ENCODE assay signal across 21 cellular contexts in the genomic region with DNA sequence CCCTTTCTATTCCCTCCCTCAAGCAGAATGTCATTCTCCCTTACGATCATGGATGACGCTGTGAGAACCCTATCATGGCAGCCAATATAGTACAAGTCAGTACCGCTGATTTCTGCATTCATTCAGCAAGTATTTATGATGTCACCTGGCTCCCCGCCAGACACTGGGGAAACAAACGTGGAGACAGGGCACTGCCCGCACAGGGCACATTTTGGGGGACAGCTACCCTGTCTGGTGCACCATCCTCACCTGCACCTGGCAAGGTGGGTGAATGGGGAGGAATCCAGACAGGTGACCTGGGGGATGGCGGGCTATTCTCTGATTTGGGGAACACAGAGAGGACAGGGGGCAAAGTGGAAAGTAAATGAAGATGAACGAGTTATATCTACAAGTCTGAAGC. TPM values are rescaled to one million over a fixed set of nuclear protein-coding genes. Genes with fewer than 3 reads are reported as not detected.
DNase-seq lines count a peak whose midpoint lies in the region; ATAC-seq and TF ChIP-seq lines count a peak whose summit lies in the region.
"Had no signal": no experiment of that assay in that cellular context is flagged by ENCODE, and none has a peak within 500 bp of the region (broad histone marks: within the 10 kb centered on the region; RNA-seq: fewer than 3 reads in every experiment).

No MANE protein-coding gene starts in this region.

- POLR2A ChIA-PET in activated CD8-positive, alpha-beta T cell treated with anti-CD3 and anti-CD28 coated beads, Interleukin-2, amount 10 ng/mL, durations not matched to agents 7 days and 5 days (lab: Charles Lee) = interaction anchor here (0.9 to 2.4 kb wide), 4 partner anchors 12 to 35 kb away, joined by 3 to 5 read pairs (median 4); no protein-coding TSS in a partner anchor
- POLR2A ChIA-PET in activated CD8-positive, alpha-beta T cell treated with anti-CD3 and anti-CD28 coated beads for 36 hours (lab: Charles Lee) = interaction anchor here (0.8 to 1.2 kb wide), 2 partner anchors 8 to 12 kb away, joined by 3 read pairs; no protein-coding TSS in a partner anchor

- H3K4me3 Mint-ChIP-seq in activated CD8-positive, alpha-beta T cell treated with anti-CD3 and anti-CD28 coated beads, Interleukin-2, amount 10 ng/mL, durations not matched to agents 7 days and 5 days = no peak overlapping the region
- H3K4me3 Mint-ChIP-seq in activated CD8-positive, alpha-beta T cell treated with anti-CD3 and anti-CD28 coated beads for 36 hours = no peak overlapping the region
- no peak overlapping the region for H3K4me3 Mint-ChIP-seq in central memory CD8-positive, alpha-beta T cell
- no peak overlapping the region for H3K4me3 Mint-ChIP-seq in neural crest cell
- H3K4me3 Mint-ChIP-seq: activated T-cell treated with anti-CD3 and anti-CD28 coated beads, Interleukin-2, amount 50 U/mL, for 72 hours; CD14-positive monocyte; memory B cell had no signal

- peak; percentile 20 for DNase-seq in activated CD8-positive, alpha-beta T cell treated with anti-CD3 and anti-CD28 coated beads, Interleukin-2, amount 10 ng/mL, durations not matched to agents 7 days and 5 days
- no peak for DNase-seq in activated CD8-positive, alpha-beta T cell treated with anti-CD3 and anti-CD28 coated beads for 36 hours
- DNase-seq in MG63 (peak; percentile 14), neural crest cell (ENCODE audit: low read depth, low spot score) (no peak), hepatocyte (ENCODE audit: low spot score) (no peak)
- DNase-seq in central memory CD8-positive, alpha-beta T cell (ENCODE audit: low spot score in 2 of 2) = no peak
- DNase-seq: activated CD4-positive, alpha-beta T cell treated with anti-CD3 and anti-CD28 coated beads, Interleukin-2, amount 50 U/mL, for 4 hours; activated T-cell treated with anti-CD3 and anti-CD28 coated beads, Interleukin-2, amount 50 U/mL, for 72 hours; DMS153; gastrocnemius medialis; IMR-90; NCI-H69; pancreas; right lobe of liver; Right ventricle myocardium superior; stimulated activated CD4-positive, alpha-beta T cell treated with anti-CD3 and anti-CD28 coated beads, Interleukin-15, amount 100 ng/mL, for 24 hours had no signal

- H3K9me2 ChIP-seq in hepatocyte (replicated peaks; ENCODE audit: insufficient read depth) = no peaks in the 10 kb centered on the region

- ATAC-seq in activated CD8-positive, alpha-beta T cell treated with anti-CD3 and anti-CD28 coated beads, Interleukin-2, amount 10 ng/mL, durations not matched to agents 7 days and 5 days = no peak
- ATAC-seq in activated CD8-positive, alpha-beta T cell treated with anti-CD3 and anti-CD28 coated beads for 36 hours = no peak
- ATAC-seq in central memory CD8-positive, alpha-beta T cell (replicated peaks; ENCODE audit: extremely low read depth, poor library complexity, severe bottlenecking) = no peak
- ATAC-seq in gastroesophageal sphincter = no peak
- no peak for ATAC-seq in GM21786 (IDR thresholded peaks at IDR 0.05; ENCODE audit: unreplicated experiment)
- ATAC-seq: activated T-cell treated with anti-CD3 and anti-CD28 coated beads, Interleukin-2, amount 50 U/mL, for 72 hours; gastrocnemius medialis; pancreas; right lobe of liver had no signal

- no peak overlapping the region for H2AFZ ChIP-seq in hepatocyte

- CTCF ChIA-PET in activated CD8-positive, alpha-beta T cell treated with anti-CD3 and anti-CD28 coated beads, Interleukin-2, amount 10 ng/mL, durations not matched to agents 7 days and 5 days (lab: Charles Lee) = interaction anchor here (1.5 kb wide), 1 partner anchor 28 kb away, joined by 4 read pairs; no protein-coding TSS in a partner anchor
- CTCF ChIA-PET in activated CD8-positive, alpha-beta T cell treated with anti-CD3 and anti-CD28 coated beads for 36 hours (lab: Charles Lee) = interaction anchor here (0.9 kb wide), 1 partner anchor 51 kb away, joined by 3 read pairs; no protein-coding TSS in a partner anchor

- intact Hi-C loops in activated CD8-positive, alpha-beta T cell treated with anti-CD3 and anti-CD28 coated beads for 36 hours (cut with micrococcal nuclease) = no loop called here

- no peak overlapping the region for H3K27ac ChIP-seq in hepatocyte
- no peak overlapping the region for H3K27ac ChIP-seq in gastroesophageal sphincter
- H3K27ac ChIP-seq: gastrocnemius medialis, pancreas, right lobe of liver, suprapubic skin had no signal

- H3K27me3 Mint-ChIP-seq in activated CD8-positive, alpha-beta T cell treated with anti-CD3 and anti-CD28 coated beads, Interleukin-2, amount 10 ng/mL, durations not matched to agents 7 days and 5 days (ENCODE audit: low read depth) = no peaks in the 10 kb centered on the region
- no peaks in the 10 kb centered on the region for H3K27me3 Mint-ChIP-seq in activated CD8-positive, alpha-beta T cell treated with anti-CD3 and anti-CD28 coated beads for 36 hours
- H3K27me3 Mint-ChIP-seq in central memory CD8-positive, alpha-beta T cell = no peaks in the 10 kb centered on the region
- no peaks in the 10 kb centered on the region for H3K27me3 Mint-ChIP-seq in neural crest cell (ENCODE audit: low read depth)
- H3K27me3 Mint-ChIP-seq: memory B cell had no signal

- TF ChIP-seq POLR2A in gastroesophageal sphincter (IDR thresholded peaks at IDR 0.05) = no peak

- no peak for TF ChIP-seq EP300 in gastroesophageal sphincter (IDR thresholded peaks at IDR 0.05)

- no peak for TF ChIP-seq CTCF in activated CD8-positive, alpha-beta T cell treated with anti-CD3 and anti-CD28 coated beads for 36 hours (IDR thresholded peaks at IDR 0.05)
- TF ChIP-seq CTCF in neural crest cell (conservative IDR thresholded peaks at IDR 0.05) = no peak
- no peak for TF ChIP-seq CTCF in hepatocyte (IDR thresholded peaks at IDR 0.05; ENCODE audit: poor library complexity)
- TF ChIP-seq CTCF in gastroesophageal sphincter (IDR thresholded peaks at IDR 0.05) = no peak

- H3K27me3 ChIP-seq in MG63 (no peaks in the 10 kb centered on the region), hepatocyte (no peaks in the 10 kb centered on the region), gastroesophageal sphincter (no peaks in the 10 kb centered on the region)
- H3K27me3 ChIP-seq: gastrocnemius medialis, pancreas, right lobe of liver, suprapubic skin had no signal

- H3K36me3 Mint-ChIP-seq in activated CD8-positive, alpha-beta T cell treated with anti-CD3 and anti-CD28 coated beads, Interleukin-2, amount 10 ng/mL, durations not matched to agents 7 days and 5 days (ENCODE audit: low read depth) = peaks cover 74% of the 10 kb centered on the region
- peaks cover 53% of the 10 kb centered on the region for H3K36me3 Mint-ChIP-seq in activated CD8-positive, alpha-beta T cell treated with anti-CD3 and anti-CD28 coated beads for 36 hours (ENCODE audit: low read depth)
- H3K36me3 Mint-ChIP-seq in central memory CD8-positive, alpha-beta T cell (ENCODE audit: insufficient read depth) = peaks cover 4% of the 10 kb centered on the region
- peaks cover 22% of the 10 kb centered on the region for H3K36me3 Mint-ChIP-seq in neural crest cell (ENCODE audit: low read depth)
- H3K36me3 Mint-ChIP-seq: memory B cell had no signal

- no peaks in the 10 kb centered on the region for H3K79me2 ChIP-seq in hepatocyte

- no peak overlapping the region for H3K4me3 ChIP-seq in MG63
- H3K4me3 ChIP-seq in hepatocyte = no peak overlapping the region
- no peak overlapping the region for H3K4me3 ChIP-seq in gastroesophageal sphincter
- H3K4me3 ChIP-seq: gastrocnemius medialis, pancreas, right lobe of liver, suprapubic skin had no signal

- no peaks in the 10 kb centered on the region for H3K9me3 ChIP-seq in MG63
- H3K9me3 ChIP-seq in hepatocyte (ENCODE audit: low read depth) = no peaks in the 10 kb centered on the region
- H3K9me3 ChIP-seq in gastroesophageal sphincter = no peaks in the 10 kb centered on the region
- H3K9me3 ChIP-seq: gastrocnemius medialis, pancreas, right lobe of liver, suprapubic skin had no signal

- H3K9me3 Mint-ChIP-seq in activated CD8-positive, alpha-beta T cell treated with anti-CD3 and anti-CD28 coated beads, Interleukin-2, amount 10 ng/mL, durations not matched to agents 7 days and 5 days (ENCODE audit: insufficient read depth) = no peaks in the 10 kb centered on the region
- H3K9me3 Mint-ChIP-seq in activated CD8-positive, alpha-beta T cell treated with anti-CD3 and anti-CD28 coated beads for 36 hours = no peaks in the 10 kb centered on the region
- no peaks in the 10 kb centered on the region for H3K9me3 Mint-ChIP-seq in central memory CD8-positive, alpha-beta T cell
- no peaks in the 10 kb centered on the region for H3K9me3 Mint-ChIP-seq in neural crest cell
- H3K9me3 Mint-ChIP-seq: activated T-cell treated with anti-CD3 and anti-CD28 coated beads, Interleukin-2, amount 50 U/mL, for 72 hours; CD14-positive monocyte; memory B cell had no signal

- H3K4me1 Mint-ChIP-seq in activated CD8-positive, alpha-beta T cell treated with anti-CD3 and anti-CD28 coated beads, Interleukin-2, amount 10 ng/mL, durations not matched to agents 7 days and 5 days (ENCODE audit: low read depth) = peaks cover 60% of the 10 kb centered on the region
- H3K4me1 Mint-ChIP-seq in activated CD8-positive, alpha-beta T cell treated with anti-CD3 and anti-CD28 coated beads for 36 hours (ENCODE audit: low read depth) = peaks cover 32% of the 10 kb centered on the region
- peaks cover 43% of the 10 kb centered on the region for H3K4me1 Mint-ChIP-seq in central memory CD8-positive, alpha-beta T cell
- no peaks in the 10 kb centered on the region for H3K4me1 Mint-ChIP-seq in neural crest cell

- peak overlapping the region; percentile 26 for H3K27ac Mint-ChIP-seq in activated CD8-positive, alpha-beta T cell treated with anti-CD3 and anti-CD28 coated beads, Interleukin-2, amount 10 ng/mL, durations not matched to agents 7 days and 5 days
- H3K27ac Mint-ChIP-seq in activated CD8-positive, alpha-beta T cell treated with anti-CD3 and anti-CD28 coated beads for 36 hours = no peak overlapping the region
- H3K27ac Mint-ChIP-seq in central memory CD8-positive, alpha-beta T cell (ENCODE audit: low read depth) = peak overlapping the region; percentile 67
- H3K27ac Mint-ChIP-seq in neural crest cell (ENCODE audit: unreplicated experiment) = peak overlapping the region; percentile 71
- H3K27ac Mint-ChIP-seq: activated T-cell treated with anti-CD3 and anti-CD28 coated beads, Interleukin-2, amount 50 U/mL, for 72 hours; memory B cell had no signal

- H3K36me3 ChIP-seq in MG63 = peaks cover 62% of the 10 kb centered on the region
- no peaks in the 10 kb centered on the region for H3K36me3 ChIP-seq in hepatocyte (replicated peaks; ENCODE audit: insufficient read depth, low read depth)
- H3K36me3 ChIP-seq in gastroesophageal sphincter = no peaks in the 10 kb centered on the region
- H3K36me3 ChIP-seq: gastrocnemius medialis, pancreas, right lobe of liver, suprapubic skin had no signal

- H3K4me1 ChIP-seq in hepatocyte (ENCODE audit: insufficient read depth) (peaks cover 8% of the 10 kb centered on the region), gastroesophageal sphincter (no peaks in the 10 kb centered on the region)
- H3K4me1 ChIP-seq: gastrocnemius medialis, pancreas, right lobe of liver, suprapubic skin had no signal

- no peak overlapping the region for H3K4me2 ChIP-seq in hepatocyte

- no peaks in the 10 kb centered on the region for H4K20me1 ChIP-seq in hepatocyte (ENCODE audit: insufficient read depth, poor library complexity, severe bottlenecking)

- 88% methylated on average over 8 of the region's 8 CpGs for WGBS in hepatocyte (ENCODE audit: low lambda C conversion rate, missing lambda C conversion rate)
- WGBS in gastroesophageal sphincter (ENCODE audit: low coverage in 1 of 2), 2 donors = 86 to 89% methylated on average over 1 to 2 of the region's 8 CpGs

RNA-seq across cellular contexts. Expression of a gene that starts 28.4 kb away (rescaled TPM):
- 100 to 1,000 TPM; 356 to 368 TPM for total RNA-seq in activated CD8-positive, alpha-beta T cell treated with anti-CD3 and anti-CD28 coated beads, Interleukin-2, amount 10 ng/mL, durations not matched to agents 7 days and 5 days
- total RNA-seq in activated CD8-positive, alpha-beta T cell treated with anti-CD3 and anti-CD28 coated beads for 36 hours = 100 to 1,000 TPM; 205 to 230 TPM
- total RNA-seq in MG63 (2014; rRNA removed; shearing (Covaris generic); ENCODE audit: low replicate concordance) = 15.0 and 17.9 TPM in 2 replicates
- 140 and 160 TPM in 2 replicates for total RNA-seq in neural crest cell
- 9.1 and 13.1 TPM in 2 replicates for total RNA-seq in hepatocyte
- polyA plus RNA-seq in hepatocyte = 8.1 and 9.5 TPM in 2 replicates
- 1 to 10 TPM in 2 of 4 donors, under 1 TPM in 2; 0.31 to 1.9 (median 0.70) TPM for total RNA-seq in gastroesophageal sphincter

Comparison
In these comparisons a context has a peak if more than half of its experiments do, and no peak if none do; other contexts are left out.
1. DNase-seq: peak in activated CD8-positive, alpha-beta T cell treated with anti-CD3 and anti-CD28 coated beads, Interleukin-2, amount 10 ng/mL, durations not matched to agents 7 days and 5 days (single experiment) and MG63 (single experiment); none in activated CD8-positive, alpha-beta T cell treated with anti-CD3 and anti-CD28 coated beads for 36 hours (single experiment), central memory CD8-positive, alpha-beta T cell (0 of 2), neural crest cell (single experiment) and hepatocyte (single experiment).